12 cellular contexts compared by ENCODE assay signal in the genomic region with DNA sequence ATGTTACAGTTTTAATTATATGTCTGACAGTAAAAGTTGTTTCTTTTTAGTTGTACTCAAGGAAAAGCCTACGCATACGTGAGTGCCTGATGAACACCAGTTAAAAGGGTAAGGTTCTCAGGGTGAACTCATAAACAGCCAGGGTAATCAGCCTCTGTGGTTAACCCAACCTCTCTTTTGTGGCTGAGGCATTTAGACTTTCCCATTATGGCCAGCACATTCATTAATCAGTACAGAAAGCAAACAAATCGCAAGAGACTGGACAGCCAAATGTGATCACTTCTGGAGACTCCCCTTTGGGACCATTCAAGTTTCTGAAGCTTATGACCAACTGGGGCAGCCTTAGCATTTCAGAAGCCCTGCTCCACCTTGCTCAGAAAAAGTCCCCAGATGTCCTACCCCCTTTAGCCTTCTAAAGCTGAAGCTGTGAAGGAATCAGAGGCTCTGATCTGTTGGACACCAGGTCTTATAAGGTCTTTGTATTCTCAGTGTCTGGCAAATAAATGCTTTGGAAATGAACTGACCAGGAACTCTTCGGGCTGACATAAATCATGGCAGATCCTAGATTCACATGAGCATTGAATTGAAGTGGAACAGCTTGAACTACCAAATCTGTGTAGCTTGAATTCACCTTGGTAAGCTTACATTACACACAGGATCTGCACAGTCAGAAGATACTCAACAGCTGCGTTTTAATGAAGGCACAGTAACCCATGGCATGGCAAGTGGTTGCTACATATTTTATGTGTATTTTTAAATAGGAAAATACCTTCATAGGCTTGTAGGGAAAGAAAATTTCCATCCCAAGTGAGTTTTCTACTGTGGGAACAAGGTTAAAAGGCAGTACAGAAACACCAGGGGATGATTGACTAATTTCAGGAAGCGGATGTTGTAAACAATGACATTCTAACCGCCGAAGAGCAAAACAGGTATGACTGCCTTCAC. TPM values are rescaled to one million over a fixed set of nuclear protein-coding genes. Genes with fewer than 3 reads are reported as not detected.
DNase-seq lines count a peak whose midpoint lies in the region; ATAC-seq, FAIRE-seq and TF ChIP-seq lines count a peak whose summit lies in the region.
"Had no signal": no experiment of that assay in that cellular context is flagged by ENCODE, and none has a peak within 500 bp of the region (broad histone marks: within the 10 kb centered on the region; RNA-seq: fewer than 3 reads in every experiment).

No MANE protein-coding gene starts in this region.

- RAD21 ChIA-PET in GM12878 (lab: Charles Lee; ENCODE audit: unreplicated experiment): interaction anchor here (1.0 kb wide), 2 partner anchors 43 to 140 kb away, joined by 3 to 4 read pairs; no protein-coding TSS in a partner anchor

- no TSS peak for BruUV-seq in GM12878 (replicated peaks; lab: Mats Ljungman, UMichigan)

- peak; percentile 56 for DNase-seq in GM12878 (ENCODE audit: low read depth, low spot score)
- DNase-seq in myocyte (ENCODE audit: low read depth): peak; percentile 84
- DNase-seq in upper lobe of right lung: no peak
- no peak for DNase-seq in GDM1 (lab: John Stamatoyannopoulos, UW)
- no peak for DNase-seq in DMS 273 treated with DMSO at 0.1 percent for 48 hours (lab: John Stamatoyannopoulos, UW)
- no peak for DNase-seq in C1 segment of cervical spinal cord (lab: John Stamatoyannopoulos, UW)
- DNase-seq: Kasumi-1, left cardiac atrium, NCI-H524, T-cell had no signal

- SMC1A ChIA-PET in GM12878 (lab: Charles Lee; ENCODE audit: uncharacterized antibody, unreplicated experiment): interaction anchor here (0.7 to 1.6 kb wide), 4 partner anchors 10 to 386 kb away, joined by 3 to 4 read pairs (median 4); no protein-coding TSS in a partner anchor

- no peak for TF ChIP-seq POLR2A in GM12878 (IDR thresholded peaks at IDR 0.05; ENCODE audit: low read depth, low read length)

- peak; percentile 61 to 64; a peak in 2 of 4 replicates for TF ChIP-seq EP300 in GM12878 (IDR thresholded peaks at IDR 0.05; ENCODE audit: borderline replicate concordance in 1 of 2, control insufficient read depth in 1 of 2, low read depth in 2 of 2, low read length in 2 of 2)

- no peak overlapping the region for H3K9ac ChIP-seq in GM12878 (ENCODE audit: control insufficient read depth, insufficient read depth, low read length)

- no peak for FAIRE-seq in GM12878 (lab: Jason Lieb, UNC)

- TF ChIP-seq CTCF in GM12878 (IDR thresholded peaks at IDR 0.05 in 2 of 3, conservative IDR thresholded peaks at IDR 0.05 in 1 of 3; ENCODE audit: control insufficient read depth in 2 of 3, extremely low read depth in 1 of 3, insufficient read depth in 1 of 3, low read depth in 3 of 3, low read length in 3 of 3): no peak
- no peak for TF ChIP-seq CTCF in upper lobe of right lung (IDR thresholded peaks at IDR 0.05)

- H3K4me3 ChIP-seq in GM12878 (no peak overlapping the region), upper lobe of right lung (no peak overlapping the region)

- CTCF ChIA-PET in GM12878 (lab: Yijun Ruan, JAX): interaction anchor here (0.5 to 3.8 kb wide), 8 partner anchors 10 to 387 kb away, joined by 3 to 9 read pairs (median 4); no protein-coding TSS in a partner anchor

- H3K27me3 ChIP-seq in GM12878 (replicated peaks in 1 of 2; ENCODE audit: control insufficient read depth in 2 of 2, insufficient read depth in 2 of 2, low read length in 1 of 2) (no peaks in the 10 kb centered on the region; a peak in 1 of 4 replicates), upper lobe of right lung (no peaks in the 10 kb centered on the region)

- H3K79me2 ChIP-seq in GM12878 (ENCODE audit: control insufficient read depth, insufficient read depth, low read length): no peaks in the 10 kb centered on the region

- no peak for TF ChIP-seq RAD21 in GM12878 (IDR thresholded peaks at IDR 0.05; ENCODE audit: insufficient read depth, low read depth, low read length)

- no peaks in the 10 kb centered on the region for H4K20me1 ChIP-seq in GM12878 (ENCODE audit: control insufficient read depth, insufficient read depth)

- ATAC-seq in GM18511 (IDR thresholded peaks at IDR 0.05; ENCODE audit: unreplicated experiment) (peak; percentile 72), HG03432 (IDR thresholded peaks at IDR 0.05; ENCODE audit: unreplicated experiment) (peak; percentile 62), GM12878 (peak; percentile 92), upper lobe of right lung (no peak)
- ATAC-seq: left cardiac atrium, T-cell had no signal

- H2AFZ ChIP-seq in GM12878 (ENCODE audit: control insufficient read depth, low read depth, low read length): no peak overlapping the region

- no peaks in the 10 kb centered on the region for H3K9me3 ChIP-seq in GM12878 (replicated peaks; ENCODE audit: control insufficient read depth, insufficient read depth, low read length)
- H3K9me3 ChIP-seq in upper lobe of right lung: no peaks in the 10 kb centered on the region

- H3K27ac ChIP-seq in GM12878 (ENCODE audit: control insufficient read depth, insufficient read depth): no peak overlapping the region
- H3K27ac ChIP-seq in upper lobe of right lung: no peak overlapping the region

- intact Hi-C loops in GM12878 (cut with micrococcal nuclease; ENCODE audit: unreplicated experiment) (loop anchor here (2.0 kb wide), 1 partner anchor 69 kb away; no protein-coding TSS in a partner anchor), upper lobe of right lung (cut with DNase I) (no loop called here)

- H3K4me1 ChIP-seq in GM12878 (ENCODE audit: control insufficient read depth, insufficient read depth, low read length) (no peaks in the 10 kb centered on the region), upper lobe of right lung (no peaks in the 10 kb centered on the region)

- no peak overlapping the region for H3K4me2 ChIP-seq in GM12878 (ENCODE audit: control insufficient read depth, insufficient read depth)

- POLR2A ChIA-PET in GM12878 (lab: Charles Lee): interaction anchor here (0.5 kb wide), 1 partner anchor 172 kb away, joined by 3 read pairs; no protein-coding TSS in a partner anchor

- WGBS in GM12878 (ENCODE audit: insufficient coverage, insufficient replicate concordance, low lambda C conversion rate, missing lambda C conversion rate): 15% methylated on average over 8 of the region's 8 CpGs

- H3K36me3 ChIP-seq in GM12878 (ENCODE audit: control insufficient read depth in 2 of 2, insufficient read depth in 2 of 2, low read length in 1 of 2) (no peaks in the 10 kb centered on the region), upper lobe of right lung (no peaks in the 10 kb centered on the region)

- in situ Hi-C loops in GM12878 (cut with MboI): no loop called here

TF ChIP-seq in GM12878, 131 proteins besides CTCF, POLR2A, EP300 and RAD21 (continues in another document):
- TF ChIP-seq BHLHE40 (IDR thresholded peaks at IDR 0.05; ENCODE audit: borderline replicate concordance in 1 of 2, low read depth in 2 of 2, low read length in 1 of 2) (peak in 1 of 2 experiments; percentile 54; a peak in 2 of 4 replicates), NR2C1 (IDR thresholded peaks at IDR 0.05) (no peak), ESRRA (IDR thresholded peaks at IDR 0.05; ENCODE audit: low read length) (no peak), PKNOX1 (IDR thresholded peaks at IDR 0.05) (no peak; the same call in 1 of the 2 replicates)
- TF ChIP-seq, protein P1, sequence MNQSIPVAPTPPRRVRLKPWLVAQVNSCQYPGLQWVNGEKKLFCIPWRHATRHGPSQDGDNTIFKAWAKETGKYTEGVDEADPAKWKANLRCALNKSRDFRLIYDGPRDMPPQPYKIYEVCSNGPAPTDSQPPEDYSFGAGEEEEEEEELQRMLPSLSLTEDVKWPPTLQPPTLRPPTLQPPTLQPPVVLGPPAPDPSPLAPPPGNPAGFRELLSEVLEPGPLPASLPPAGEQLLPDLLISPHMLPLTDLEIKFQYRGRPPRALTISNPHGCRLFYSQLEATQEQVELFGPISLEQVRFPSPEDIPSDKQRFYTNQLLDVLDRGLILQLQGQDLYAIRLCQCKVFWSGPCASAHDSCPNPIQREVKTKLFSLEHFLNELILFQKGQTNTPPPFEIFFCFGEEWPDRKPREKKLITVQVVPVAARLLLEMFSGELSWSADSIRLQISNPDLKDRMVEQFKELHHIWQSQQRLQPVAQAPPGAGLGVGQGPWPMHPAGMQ (IDR thresholded peaks at IDR 0.05; ENCODE audit: borderline replicate concordance): no peak

RNA-seq across cellular contexts. Expression of gene IL20RA, which starts 18.7 kb away (rescaled TPM):
- total RNA-seq in GM12878 (2013; cell fraction: nucleolus; rRNA removed): 0.19 TPM in 1 of 2 replicates, not detected in the other
- total RNA-seq in GM12878 (2014; rRNA removed) (0.11 TPM in 1 of 2 replicates, not detected in the other), GM12878 (2014; rRNA removed; fragmentation: Illumina TruSeq; extraction: Trizol) (0.09 TPM in 1 of 2 replicates, not detected in the other), GM12878 (2021) (0.08 TPM in 1 of 2 replicates, not detected in the other), myocyte (6.4 and 6.7 TPM in 2 replicates), upper lobe of right lung (13.3 TPM)
- polyA plus RNA-seq in GM12878 (2011; ENCODE audit: low read depth): not detected
- polyA plus RNA-seq in GM12878 (2011; rRNA removed) (0.11 and 0.16 TPM in 2 replicates), GM12878 (2014; fragmentation: Illumina TruSeq; extraction: Trizol) (0.03 TPM in 1 of 2 replicates, not detected in the other), GM12878 (2014; fragmentation: Nextera tagmentation; extraction: Ambion mirVana) (under 1 TPM; 0.02 to 0.16 TPM), GM12878 (2014; rRNA removed) (0.05 TPM in 1 of 2 replicates, not detected in the other), GM12878 (2016; fragmentation: Nextera tagmentation; extraction: Ambion mirVana) (not detected)
- polyA plus RNA-seq in GM12878 (2011; cell fraction: cytosol; rRNA removed): 0.02 and 0.06 TPM in 2 replicates
- 0.06 and 0.09 TPM in 2 replicates for polyA plus RNA-seq in GM12878 (2011; cell fraction: nucleus; rRNA removed)
- not detected in 2 replicates for polyA plus RNA-seq in GM12878 (2012)
- not detected in 2 replicates for polyA minus RNA-seq in GM12878 (2011; rRNA and poly(A)+ RNA removed)
- not detected in 2 replicates for polyA minus RNA-seq in GM12878 (2011; cell fraction: cytosol; rRNA and poly(A)+ RNA removed)
- not detected in 2 replicates for polyA minus RNA-seq in GM12878 (2011; cell fraction: nucleus; rRNA and poly(A)+ RNA removed)
- 6.3 TPM for polyA plus RNA-seq in myocyte (2012)

Comparison
In these comparisons a context has a peak if more than half of its experiments do, and no peak if none do; other contexts are left out.
1. DNase-seq: peak in GM12878 (single experiment) and myocyte (single experiment); none in upper lobe of right lung (single experiment), GDM1 (single experiment), DMS 273 treated with DMSO at 0.1 percent for 48 hours (single experiment) and C1 segment of cervical spinal cord (0 of 14).